11 cellular contexts compared by ENCODE assay signal in the genomic region with DNA sequence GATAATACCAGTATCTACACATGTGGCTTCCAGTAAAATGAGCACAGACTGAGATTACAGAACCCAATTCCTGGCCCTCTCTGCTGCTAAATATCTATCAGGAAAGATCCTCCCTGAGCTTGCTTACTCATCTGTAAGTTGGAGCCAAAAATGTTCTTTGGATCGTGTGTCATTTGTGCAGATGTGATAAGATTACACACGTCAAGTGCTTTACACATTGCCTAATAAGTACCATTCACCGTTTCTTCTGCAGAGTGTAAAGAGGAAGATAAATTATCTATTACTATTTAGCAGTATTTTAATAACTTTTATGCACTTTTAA. TPM values are rescaled to one million over a fixed set of nuclear protein-coding genes. Genes with fewer than 3 reads are reported as not detected.
A peak's percentile ranks its signal among the peaks of the same experiment; 100 is the strongest.
DNase-seq lines count a peak whose midpoint lies in the region; ATAC-seq and TF ChIP-seq lines count a peak whose summit lies in the region.
"Had no signal": no experiment of that assay in that cellular context is flagged by ENCODE, and none has a peak within 500 bp of the region (broad histone marks: within the 10 kb centered on the region; RNA-seq: fewer than 3 reads in every experiment).

No MANE protein-coding gene starts in this region.

- H3K4me1 ChIP-seq in gastrocnemius medialis: peaks cover 6 to 12% of the 10 kb centered on the region in 2 donors

- no peaks in the 10 kb centered on the region for H3K36me3 Mint-ChIP-seq in activated CD4-positive, alpha-beta T cell treated with anti-CD3 and anti-CD28 coated beads, Interleukin-2, amount 10 ng/mL, durations not matched to agents 7 days and 5 days (ENCODE audit: low read depth)
- H3K36me3 Mint-ChIP-seq: type B pancreatic cell had no signal

- no peaks in the 10 kb centered on the region for H3K9me3 Mint-ChIP-seq in activated CD4-positive, alpha-beta T cell treated with anti-CD3 and anti-CD28 coated beads, Interleukin-2, amount 10 ng/mL, durations not matched to agents 7 days and 5 days
- H3K9me3 Mint-ChIP-seq: type B pancreatic cell had no signal

- CTCF ChIA-PET in activated CD4-positive, alpha-beta T cell treated with anti-CD3 and anti-CD28 coated beads, Interleukin-2, amount 10 ng/mL, durations not matched to agents 7 days and 5 days (lab: Charles Lee): interaction anchor here (0.6 to 1.3 kb wide), 4 partner anchors 17 to 299 kb away, joined by 3 read pairs; no protein-coding TSS in a partner anchor

- no peaks in the 10 kb centered on the region for H3K27me3 ChIP-seq in gastrocnemius medialis
- H3K27me3 ChIP-seq: esophagus muscularis mucosa had no signal

- H3K4me1 Mint-ChIP-seq in activated CD4-positive, alpha-beta T cell treated with anti-CD3 and anti-CD28 coated beads, Interleukin-2, amount 10 ng/mL, durations not matched to agents 7 days and 5 days: peaks cover 52% of the 10 kb centered on the region

- H3K27ac ChIP-seq in epithelial cell of prostate (peak overlapping the region; percentile 68), gastrocnemius medialis (peak overlapping the region in 1 of 4 donors; percentile 36)
- H3K27ac ChIP-seq: esophagus muscularis mucosa, lower lobe of right lung, SK-N-MC had no signal

- ATAC-seq in gastrocnemius medialis (peak; percentile 74 to 88), HG02840 (IDR thresholded peaks at IDR 0.05; ENCODE audit: low FRiP score, unreplicated experiment) (no peak)
- ATAC-seq: lower lobe of right lung had no signal

- TF ChIP-seq CTCF in gastrocnemius medialis (IDR thresholded peaks at IDR 0.05 in 4 of 5, conservative IDR thresholded peaks at IDR 0.05 in 1 of 5): no peak

- no peak overlapping the region for H3K27ac Mint-ChIP-seq in activated CD4-positive, alpha-beta T cell treated with anti-CD3 and anti-CD28 coated beads, Interleukin-2, amount 10 ng/mL, durations not matched to agents 7 days and 5 days
- H3K27ac Mint-ChIP-seq: type B pancreatic cell had no signal

- H3K4me3 ChIP-seq in gastrocnemius medialis: no peak overlapping the region
- H3K4me3 ChIP-seq: esophagus muscularis mucosa, lower lobe of right lung, SK-N-MC had no signal

- TF ChIP-seq POLR2A in gastrocnemius medialis (IDR thresholded peaks at IDR 0.05): no peak

- H3K27me3 Mint-ChIP-seq in activated CD4-positive, alpha-beta T cell treated with anti-CD3 and anti-CD28 coated beads, Interleukin-2, amount 10 ng/mL, durations not matched to agents 7 days and 5 days: no peaks in the 10 kb centered on the region

- no peaks in the 10 kb centered on the region for H3K9me3 ChIP-seq in gastrocnemius medialis
- H3K9me3 ChIP-seq: esophagus muscularis mucosa, lower lobe of right lung had no signal

- POLR2A ChIA-PET in activated CD4-positive, alpha-beta T cell treated with anti-CD3 and anti-CD28 coated beads, Interleukin-2, amount 10 ng/mL, durations not matched to agents 7 days and 5 days (lab: Charles Lee): no interaction called here

- no peak overlapping the region for H3K4me3 Mint-ChIP-seq in activated CD4-positive, alpha-beta T cell treated with anti-CD3 and anti-CD28 coated beads, Interleukin-2, amount 10 ng/mL, durations not matched to agents 7 days and 5 days
- H3K4me3 Mint-ChIP-seq: type B pancreatic cell had no signal

- intact Hi-C loops in gastrocnemius medialis (cut with DNase I; ENCODE audit: low total_unique reads): no loop called here

- DNase-seq in GM04503 (ENCODE audit: low read depth): peak; percentile 84
- DNase-seq in OCI-M1 (lab: John Stamatoyannopoulos, UW): peak; percentile 46
- DNase-seq in epithelial cell of prostate (ENCODE audit: low read depth, low spot score): no peak
- no peak for DNase-seq in gastrocnemius medialis
- DNase-seq in NCI-H2081 (lab: John Stamatoyannopoulos, UW): no peak
- DNase-seq in activated CD4-positive, alpha-beta T cell treated with anti-CD3 and anti-CD28 coated beads, Interleukin-2, amount 10 ng/mL, durations not matched to agents 7 days and 5 days: no peak
- DNase-seq: lower lobe of right lung had no signal

- in situ Hi-C loops in gastrocnemius medialis (cut with MboI; ENCODE audit: low sequenced_read_pairs in 4 of 4): loop anchor here in 3 of 4 donors (10.0 to 25.0 kb wide), 4 partner anchors 62 to 315 kb away; a partner anchor contains a TSS

- H3K36me3 ChIP-seq in gastrocnemius medialis: no peaks in the 10 kb centered on the region
- H3K36me3 ChIP-seq: esophagus muscularis mucosa, lower lobe of right lung had no signal

RNA-seq across cellular contexts. Expression of a gene that starts 23.2 kb away (rescaled TPM):
- 10 to 100 TPM in 1 of 4 donors, 1 to 10 TPM in 3; 6.9 to 85.7 (median 9.2) TPM for total RNA-seq in gastrocnemius medialis
- 100 to 1,000 TPM; 165 to 167 TPM for total RNA-seq in activated CD4-positive, alpha-beta T cell treated with anti-CD3 and anti-CD28 coated beads, Interleukin-2, amount 10 ng/mL, durations not matched to agents 7 days and 5 days

RNA-seq across cellular contexts. Expression of a gene that starts 38.1 kb away (rescaled TPM):
- total RNA-seq in gastrocnemius medialis: 10 to 100 TPM; 13.2 to 26.6 (median 24.1) TPM
- 10 to 100 TPM; 33.5 to 33.6 TPM for total RNA-seq in activated CD4-positive, alpha-beta T cell treated with anti-CD3 and anti-CD28 coated beads, Interleukin-2, amount 10 ng/mL, durations not matched to agents 7 days and 5 days

Comparison
In these comparisons a context has a peak if more than half of its experiments do, and no peak if none do; other contexts are left out.
1. DNase-seq: peak in GM04503 (single experiment) and OCI-M1 (single experiment); none in epithelial cell of prostate (single experiment), gastrocnemius medialis (0 of 2), NCI-H2081 (0 of 2) and activated CD4-positive, alpha-beta T cell treated with anti-CD3 and anti-CD28 coated beads, Interleukin-2, amount 10 ng/mL, durations not matched to agents 7 days and 5 days (single experiment).